In genomic region chr6:3919849-3920248, GRCh38 we compare ENCODE assay signal across 15 cellular contexts.
DNase-seq lines count a peak whose midpoint lies in the region; ATAC-seq and TF ChIP-seq lines count a peak whose summit lies in the region.
"Had no signal": no experiment of that assay in that cellular context is flagged by ENCODE, and none has a peak within 500 bp of the region (broad histone marks: within the 10 kb centered on the region; RNA-seq: fewer than 3 reads in every experiment).

No MANE protein-coding gene starts in this region.

- TF ChIP-seq CTCF in RWPE2 (IDR thresholded peaks at IDR 0.05; ENCODE audit: poor library complexity, severe bottlenecking) (no peak), lung (IDR thresholded peaks at IDR 0.05; ENCODE audit: control extremely low read depth, extremely low read depth) (no peak), thyroid gland (IDR thresholded peaks at IDR 0.05) (no peak)

- H3K4me3 ChIP-seq in RWPE2 (ENCODE audit: severe bottlenecking) (no peak overlapping the region), lung (no peak overlapping the region), thyroid gland (replicated peaks in 1 of 3) (no peak overlapping the region)

- WGBS in lung, 2 donors = 91 to 96% methylated on average over 8 of the region's 8 CpGs
- 82 to 90% methylated on average over 8 of the region's 8 CpGs for WGBS in thyroid gland, 2 donors

- H3K36me3 ChIP-seq in RWPE2 (ENCODE audit: low read depth) = no peaks in the 10 kb centered on the region
- no peaks in the 10 kb centered on the region for H3K36me3 ChIP-seq in lung (ENCODE audit: control insufficient read depth in 2 of 2, insufficient read depth in 2 of 2, low read length in 2 of 2)
- no peaks in the 10 kb centered on the region for H3K36me3 ChIP-seq in thyroid gland

- H3K27ac ChIP-seq in RWPE2 (ENCODE audit: poor library complexity, severe bottlenecking) (peak overlapping the region; percentile 79), lung (ENCODE audit: low read depth in 1 of 2, low read length in 1 of 2) (peak overlapping the region; percentile 76 to 88), thyroid gland (peak overlapping the region; percentile 95 to 96 (median 95))
- H3K27ac ChIP-seq: 22Rv1, KMS-11 had no signal

- H3K9me3 ChIP-seq in RWPE2 (ENCODE audit: severe bottlenecking) (peaks cover 2% of the 10 kb centered on the region), lung (ENCODE audit: control insufficient read depth in 2 of 2, insufficient read depth in 1 of 2, low read length in 1 of 2) (no peaks in the 10 kb centered on the region), thyroid gland (no peaks in the 10 kb centered on the region)

- peak; percentile 7 for DNase-seq in activated CD8-positive, alpha-beta memory T cell treated with anti-CD3 and anti-CD28 coated beads for 24 hours
- DNase-seq in activated CD8-positive, alpha-beta memory T cell treated with anti-CD3 and anti-CD28 coated beads, Interleukin-2, amount 50 U/mL, for 4 hours = no peak
- DNase-seq in RWPE2 (ENCODE audit: low spot score) (no peak), lung (ENCODE audit: low spot score) (no peak), thyroid gland (no peak)
- DNase-seq: CD4-positive, alpha-beta memory T cell; DND-41; NCI-H1048; NCI-H1436 treated with DMSO at 0.1 percent for 48 hours had no signal

- H3K4me1 ChIP-seq in RWPE2 (ENCODE audit: insufficient read depth, poor library complexity, severe bottlenecking) (peaks cover 16% of the 10 kb centered on the region), lung (ENCODE audit: control insufficient read depth in 2 of 2, insufficient read depth in 2 of 2, low read length in 2 of 2) (peaks cover under 1 to 3% of the 10 kb centered on the region in 2 donors), thyroid gland (peaks cover 33 to 40% of the 10 kb centered on the region in 2 donors)

- ATAC-seq in RWPE2 (ENCODE audit: low read depth) = no peak
- no peak for ATAC-seq in lung (ENCODE audit: insufficient read depth, low FRiP score)
- no peak for ATAC-seq in HG02588 (IDR thresholded peaks at IDR 0.05; ENCODE audit: unreplicated experiment)
- ATAC-seq in GM21737 (IDR thresholded peaks at IDR 0.05; ENCODE audit: unreplicated experiment) = no peak
- no peak for ATAC-seq in GM19351 (IDR thresholded peaks at IDR 0.05; ENCODE audit: unreplicated experiment)
- ATAC-seq: HepG2 had no signal

- H3K27me3 ChIP-seq in RWPE2 (ENCODE audit: insufficient read depth, poor library complexity, severe bottlenecking) = no peaks in the 10 kb centered on the region
- no peaks in the 10 kb centered on the region for H3K27me3 ChIP-seq in lung (ENCODE audit: control insufficient read depth, insufficient read depth)
- H3K27me3 ChIP-seq in thyroid gland = no peaks in the 10 kb centered on the region

- TF ChIP-seq POLR2A in thyroid gland (IDR thresholded peaks at IDR 0.05) = no peak

- intact Hi-C loops in thyroid gland (cut with DNase I) = no loop called here
